In the genomic region with DNA sequence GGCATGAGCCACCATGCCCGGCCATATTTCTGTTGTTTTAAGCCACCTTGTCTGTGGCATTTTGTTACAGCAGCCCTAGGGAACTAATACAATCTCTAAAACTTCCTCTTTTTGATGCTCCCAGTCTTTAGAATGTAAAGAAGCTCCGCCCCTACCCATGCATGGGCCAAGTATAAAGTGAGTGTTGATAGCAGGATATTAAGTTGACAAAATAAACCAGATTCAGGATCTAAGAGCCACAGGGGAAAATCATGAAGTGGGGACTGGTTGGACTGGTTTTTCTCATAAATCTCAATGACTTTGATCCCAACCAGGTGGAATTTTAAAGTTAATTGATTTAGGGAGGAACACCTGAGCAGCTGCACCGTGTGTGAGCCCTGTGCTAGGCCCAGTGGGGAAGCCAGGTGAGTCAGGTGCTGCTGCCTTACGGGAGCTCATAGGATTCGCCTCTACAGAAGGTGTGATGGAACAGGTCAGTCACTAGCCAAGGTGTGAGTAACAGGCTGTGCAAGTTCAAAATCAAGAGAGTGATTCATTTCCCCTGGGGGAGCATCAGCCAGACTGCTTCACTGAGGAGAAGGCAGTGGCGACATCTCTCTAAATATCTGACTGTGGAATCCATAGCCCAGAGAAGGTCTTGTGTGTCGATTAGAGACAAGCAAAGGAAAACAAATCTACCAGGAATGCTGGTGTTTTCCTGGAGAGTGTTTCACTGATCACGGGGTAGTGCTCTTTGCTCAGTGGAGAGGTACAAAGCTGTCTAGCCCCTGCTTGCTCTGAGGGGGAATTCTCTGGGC, we compare ENCODE assay signal across 11 cellular contexts. TPM values are rescaled to one million over a fixed set of nuclear protein-coding genes. Genes with fewer than 3 reads are reported as not detected.
DNase-seq lines count a peak whose midpoint lies in the region; ATAC-seq and TF ChIP-seq lines count a peak whose summit lies in the region.
"Had no signal": no experiment of that assay in that cellular context is flagged by ENCODE, and none has a peak within 500 bp of the region (broad histone marks: within the 10 kb centered on the region; RNA-seq: fewer than 3 reads in every experiment).

No MANE protein-coding gene starts in this region.

- no peak overlapping the region for H3K4me3 Mint-ChIP-seq in CD8-positive, alpha-beta memory T cell

- no peaks in the 10 kb centered on the region for H3K36me3 Mint-ChIP-seq in CD8-positive, alpha-beta memory T cell
- H3K36me3 Mint-ChIP-seq: IgD-negative memory B cell had no signal

- H3K4me3 ChIP-seq in RWPE2 (ENCODE audit: severe bottlenecking) (no peak overlapping the region), adrenal gland (no peak overlapping the region)
- H3K4me3 ChIP-seq in CD8-positive, alpha-beta memory T cell (ENCODE audit: low read length), result no peak overlapping the region

- no peaks in the 10 kb centered on the region for H3K27me3 ChIP-seq in RWPE2 (ENCODE audit: insufficient read depth, poor library complexity, severe bottlenecking)
- no peaks in the 10 kb centered on the region for H3K27me3 ChIP-seq in CD8-positive, alpha-beta memory T cell (ENCODE audit: insufficient read depth, low read length, poor library complexity, severe bottlenecking)
- no peaks in the 10 kb centered on the region for H3K27me3 ChIP-seq in adrenal gland

- WGBS in adrenal gland, 4 donors, result 77 to 98% (median 91%) methylated on average over 7 to 8 of the region's 8 CpGs

- H3K27ac ChIP-seq in RWPE2 (ENCODE audit: poor library complexity, severe bottlenecking) (peak overlapping the region; percentile 46), adrenal gland (no peak overlapping the region)
- H3K27ac ChIP-seq in CD8-positive, alpha-beta memory T cell (ENCODE audit: low read depth, low read length), result no peak overlapping the region

- DNase-seq in stimulated activated CD4-positive, alpha-beta T cell treated with anti-CD3 and anti-CD28 coated beads, Interleukin-1b, Interleukin-23, amount 100 ng/mL, for 48 hours, result peak; percentile 51
- no peak for DNase-seq in stimulated activated CD4-positive, alpha-beta T cell treated with anti-CD3 and anti-CD28 coated beads, Interleukin-2, amount 100 ng/mL, for 48 hours
- peak; percentile 78 for DNase-seq in RWPE2 (ENCODE audit: low spot score)
- peak; percentile 93 for DNase-seq in islet precursor cell
- DNase-seq in activated gamma-delta T cell treated with Interleukin-2 at 50 U/mL for 16 hours, result no peak
- no peak for DNase-seq in CD8-positive, alpha-beta memory T cell
- DNase-seq in adrenal gland, result no peak
- DNase-seq: activated CD4-positive, alpha-beta T cell treated with anti-CD3 and anti-CD28 coated beads for 1 hour; effector CD4-positive, alpha-beta T cell had no signal

- peaks cover 12 to 32% of the 10 kb centered on the region in 2 donors for H3K27me3 Mint-ChIP-seq in CD8-positive, alpha-beta memory T cell

- POLR2A ChIA-PET in CD8-positive, alpha-beta memory T cell (lab: Charles Lee), result no interaction called here

- H3K36me3 ChIP-seq in RWPE2 (ENCODE audit: low read depth), result no peaks in the 10 kb centered on the region
- H3K36me3 ChIP-seq in CD8-positive, alpha-beta memory T cell (ENCODE audit: insufficient read depth, low read length), result no peaks in the 10 kb centered on the region
- no peaks in the 10 kb centered on the region for H3K36me3 ChIP-seq in adrenal gland (replicated peaks in 1 of 2)

- H3K9me3 Mint-ChIP-seq in CD8-positive, alpha-beta memory T cell, result no peaks in the 10 kb centered on the region

- TF ChIP-seq POLR2A in adrenal gland (IDR thresholded peaks at IDR 0.05), result no peak

- CTCF ChIA-PET in CD8-positive, alpha-beta memory T cell (lab: Charles Lee), result interaction anchor here (1.6 kb wide), 1 partner anchor 428 kb away, joined by 5 read pairs; no protein-coding TSS in a partner anchor

- peaks cover 15% of the 10 kb centered on the region for H3K4me1 ChIP-seq in RWPE2 (ENCODE audit: insufficient read depth, poor library complexity, severe bottlenecking)
- H3K4me1 ChIP-seq in CD8-positive, alpha-beta memory T cell (ENCODE audit: insufficient read depth, low read length), result no peaks in the 10 kb centered on the region
- peaks cover 0 to 19% of the 10 kb centered on the region in 2 donors for H3K4me1 ChIP-seq in adrenal gland (replicated peaks in 1 of 2)

- ATAC-seq in RWPE2 (ENCODE audit: low read depth) (peak; percentile 98), HG03457 (IDR thresholded peaks at IDR 0.05; ENCODE audit: unreplicated experiment) (no peak)

- no peak for TF ChIP-seq CTCF in RWPE2 (IDR thresholded peaks at IDR 0.05; ENCODE audit: poor library complexity, severe bottlenecking)
- TF ChIP-seq CTCF in adrenal gland (IDR thresholded peaks at IDR 0.05), result no peak

- H3K9me3 ChIP-seq in RWPE2 (ENCODE audit: severe bottlenecking), result no peaks in the 10 kb centered on the region
- no peaks in the 10 kb centered on the region for H3K9me3 ChIP-seq in CD8-positive, alpha-beta memory T cell (ENCODE audit: low read length)
- no peaks in the 10 kb centered on the region for H3K9me3 ChIP-seq in adrenal gland (replicated peaks in 1 of 3)

- peaks cover 1 to 6% (median 4%) of the 10 kb centered on the region in 3 donors for H3K4me1 Mint-ChIP-seq in CD8-positive, alpha-beta memory T cell

- intact Hi-C loops in adrenal gland (cut with DNase I), result loop anchor here in 1 of 2 donors (10.0 kb wide), 1 partner anchor 425 kb away; no protein-coding TSS in a partner anchor

- H3K27ac Mint-ChIP-seq in CD8-positive, alpha-beta memory T cell, result no peak overlapping the region
- H3K27ac Mint-ChIP-seq: IgD-negative memory B cell had no signal

RNA-seq across cellular contexts. Expression of gene EPCAM, which starts 29.2 kb away (rescaled TPM):
- total RNA-seq in CD8-positive, alpha-beta memory T cell, result under 1 TPM; 0.39 to 0.71 TPM
- not detected for polyA plus RNA-seq in CD8-positive, alpha-beta memory T cell
- total RNA-seq in adrenal gland, result 10 to 100 TPM in 6 of 8 donors, 1 to 10 TPM in 2; 5.8 to 18.4 (median 12.1) TPM
- polyA plus RNA-seq in adrenal gland, result 10 to 100 TPM; 13.6 to 36.7 (median 16.4) TPM
- polyA plus RNA-seq: IgD-negative memory B cell had no signal

Comparison
In these comparisons a context has a peak if more than half of its experiments do, and no peak if none do; other contexts are left out.
1. DNase-seq: peak in stimulated activated CD4-positive, alpha-beta T cell treated with anti-CD3 and anti-CD28 coated beads, Interleukin-1b, Interleukin-23, amount 100 ng/mL, for 48 hours (single experiment), RWPE2 (single experiment) and islet precursor cell (single experiment); none in stimulated activated CD4-positive, alpha-beta T cell treated with anti-CD3 and anti-CD28 coated beads, Interleukin-2, amount 100 ng/mL, for 48 hours (0 of 2), activated gamma-delta T cell treated with Interleukin-2 at 50 U/mL for 16 hours (single experiment), CD8-positive, alpha-beta memory T cell (0 of 5) and adrenal gland (0 of 7).